In genomic region chr13:114304346-114305034, GRCh38 we compare ENCODE assay signal across 14 cellular contexts. TPM values are rescaled to one million over a fixed set of nuclear protein-coding genes. Genes with fewer than 3 reads are reported as not detected.
DNase-seq lines count a peak whose midpoint lies in the region; ATAC-seq and TF ChIP-seq lines count a peak whose summit lies in the region.
"Had no signal": no experiment of that assay in that cellular context is flagged by ENCODE, and none has a peak within 500 bp of the region (broad histone marks: within the 10 kb centered on the region; RNA-seq: fewer than 3 reads in every experiment).

No MANE protein-coding gene starts in this region.

- ATAC-seq in GM18517 (IDR thresholded peaks at IDR 0.05; ENCODE audit: unreplicated experiment) = no peak

- H3K36me3 ChIP-seq in spleen = peaks cover 0 to 76% (median 59%) of the 10 kb centered on the region in 6 donors

- no peak overlapping the region for H3K4me3 ChIP-seq in fibroblast of villous mesenchyme (ENCODE audit: low read depth, low read length)
- H3K4me3 ChIP-seq in spleen = no peak overlapping the region
- H3K4me3 ChIP-seq: BLaER1 had no signal

- DNase-seq in activated effector memory CD4-positive, alpha-beta T cell treated with anti-CD3 and anti-CD28 coated beads, Interleukin-2, amount 50 U/mL, for 16 hours = peak; percentile 25
- DNase-seq in activated effector memory CD4-positive, alpha-beta T cell treated with Interleukin-2 at 50 U/mL for 16 hours = no peak
- DNase-seq in fibroblast of villous mesenchyme (ENCODE audit: low read depth) (peak; percentile 65), spleen (peak; percentile 40), putamen (ENCODE audit: low spot score) (no peak), anterior cingulate cortex (lab: John Stamatoyannopoulos, UW) (no peak)
- DNase-seq: 8988T; CD4-positive, alpha-beta memory T cell; DMS153; DMS79 treated with DMSO at 0.1 percent for 48 hours; GF-D8; H9 had no signal

- H3K27me3 ChIP-seq in spleen (replicated peaks in 1 of 7) = no peaks in the 10 kb centered on the region
- H3K27me3 ChIP-seq: BLaER1 had no signal

- intact Hi-C loops in spleen (cut with DNase I; ENCODE audit: low total_unique reads) = no loop called here

- no peaks in the 10 kb centered on the region for H3K4me1 ChIP-seq in spleen

- no peak overlapping the region for H3K27ac ChIP-seq in spleen
- H3K27ac ChIP-seq: BLaER1 had no signal

- TF ChIP-seq POLR2A in spleen (IDR thresholded peaks at IDR 0.05) = no peak

- H3K9me3 ChIP-seq in spleen = no peaks in the 10 kb centered on the region
- H3K9me3 ChIP-seq: BLaER1 had no signal

- 92 to 96% (median 94%) methylated on average over 13 of the region's 13 CpGs for WGBS in spleen, 5 donors

- TF ChIP-seq CTCF in fibroblast of villous mesenchyme (IDR thresholded peaks at IDR 0.05; ENCODE audit: insufficient read depth, low read depth, low read length) = no peak
- no peak for TF ChIP-seq CTCF in spleen (IDR thresholded peaks at IDR 0.05 in 8 of 11, conservative IDR thresholded peaks at IDR 0.05 in 3 of 11)

RNA-seq across cellular contexts. Expression of gene CHAMP1, which starts 9.8 kb away (rescaled TPM):
- total RNA-seq in fibroblast of villous mesenchyme (16.1 and 16.8 TPM in 2 replicates), spleen (10 to 100 TPM; 20.5 to 49.8 (median 23.2) TPM)
- polyA plus RNA-seq in spleen = 1 to 10 TPM; 3.8 to 7.0 (median 5.7) TPM

RNA-seq across cellular contexts. Expression of gene UPF3A, which starts 23.1 kb away (rescaled TPM):
- total RNA-seq in fibroblast of villous mesenchyme (20.7 and 27.1 TPM in 2 replicates), spleen (10 to 100 TPM; 33.0 to 59.7 (median 46.8) TPM)
- 10 to 100 TPM; 40.2 to 58.0 (median 54.5) TPM for polyA plus RNA-seq in spleen

Comparison
In these comparisons a context has a peak if more than half of its experiments do, and no peak if none do; other contexts are left out.
1. DNase-seq: peak in activated effector memory CD4-positive, alpha-beta T cell treated with anti-CD3 and anti-CD28 coated beads, Interleukin-2, amount 50 U/mL, for 16 hours (single experiment), fibroblast of villous mesenchyme (single experiment) and spleen (single experiment); none in activated effector memory CD4-positive, alpha-beta T cell treated with Interleukin-2 at 50 U/mL for 16 hours (single experiment), putamen (single experiment) and anterior cingulate cortex (0 of 58).